Comparison of ENCODE assay signal across 26 cellular contexts in the genomic region with DNA sequence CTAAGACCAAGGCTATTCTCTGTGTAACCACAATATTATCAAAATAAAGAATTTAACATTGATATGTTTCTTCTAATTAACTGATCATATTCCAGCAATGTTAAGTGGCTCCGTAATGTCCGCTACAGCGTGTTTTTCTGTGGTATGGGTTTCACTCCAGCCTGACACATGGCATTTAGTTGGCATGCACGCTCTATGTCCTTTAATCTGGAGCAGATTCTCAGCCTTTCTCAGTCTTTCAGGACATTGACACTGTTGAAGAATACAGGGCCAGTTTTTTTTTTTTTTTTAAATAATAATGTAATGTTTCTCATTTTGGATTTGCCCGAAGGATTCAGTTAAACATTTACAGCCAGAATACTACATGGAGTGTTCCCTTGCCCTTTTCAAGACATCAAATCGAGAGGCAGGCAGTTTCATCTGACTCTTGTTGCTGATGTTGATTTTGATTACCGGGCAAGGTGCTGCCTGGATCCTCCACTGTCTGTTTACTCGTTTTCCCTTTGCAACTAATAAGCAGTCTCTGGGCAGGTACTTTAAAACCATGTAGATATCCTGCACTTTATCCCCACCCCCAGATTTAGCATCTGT.
"Had no signal": no experiment of that assay in that cellular context is flagged by ENCODE, and none has a peak within 500 bp of the region (broad histone marks: within the 10 kb centered on the region; RNA-seq: fewer than 3 reads in every experiment).

No MANE protein-coding gene starts in this region.

- H3K4me1 ChIP-seq: prostate gland, tibial artery, upper lobe of right lung, uterus had no signal

- H2AFZ ChIP-seq: neural progenitor cell, parathyroid adenoma had no signal

- H3K36me3 Mint-ChIP-seq: natural killer cell; stimulated activated effector memory CD8-positive, alpha-beta T cell treated with anti-CD3 and anti-CD28 coated beads, Interleukin-12 subunit alpha, Interleukin-12 subunit beta, amount 100 ng/mL, for 72 hours had no signal

- DNase-seq: naive thymus-derived CD4-positive, alpha-beta T cell; natural killer cell; occipital lobe; ovary; retina; sigmoid colon; small intestine; stimulated activated CD4-positive, alpha-beta T cell treated with anti-CD3 and anti-CD28 coated beads, Interleukin-15, amount 100 ng/mL, for 24 hours; stimulated activated CD4-positive, alpha-beta T cell treated with anti-CD3 and anti-CD28 coated beads, Interleukin-2, amount 100 ng/mL, for 24 hours; stimulated activated CD4-positive, alpha-beta T cell treated with anti-CD3 and anti-CD28 coated beads, Interleukin-2, amount 100 ng/mL, for 48 hours; stimulated activated CD4-positive, alpha-beta T cell treated with anti-CD3 and anti-CD28 coated beads, Interleukin-4, amount 100 ng/mL, for 24 hours; stimulated activated naive B cell treated with anti-CD40 and anti-IgM and Interleukin-4, amounts not matched to agents 10 μg/mL and 1 μg/mL and 100 μg/mL, for 72 hours; stimulated activated naive CD4-positive, alpha-beta T cell treated with Interleukin-2 at 50 U/mL for 16 hours; stomach; tibial artery; transverse colon; upper lobe of right lung; uterus had no signal

- H3K27ac ChIP-seq: neural progenitor cell, ovary, parathyroid adenoma, prostate gland, right atrium auricular region, sigmoid colon, stomach, tibial artery, transverse colon, upper lobe of right lung, uterus had no signal

- H3K27me3 ChIP-seq: neural progenitor cell, ovary, right atrium auricular region, sigmoid colon, stomach, tibial artery, transverse colon, upper lobe of right lung, uterus had no signal

- H3K4me2 ChIP-seq: neural progenitor cell had no signal

- H3K4me1 Mint-ChIP-seq: neural progenitor cell had no signal

- H3K9me3 ChIP-seq: ovary, prostate gland, right atrium auricular region, sigmoid colon, stomach, tibial artery, transverse colon, upper lobe of right lung, uterus had no signal

- H3K4me3 ChIP-seq: neural progenitor cell, ovary, prostate gland, right atrium auricular region, sigmoid colon, stomach, tibial artery, transverse colon, upper lobe of right lung, uterus had no signal

- H3K36me3 ChIP-seq: neural progenitor cell, ovary, prostate gland, right atrium auricular region, transverse colon, uterus had no signal

- ATAC-seq: naive thymus-derived CD4-positive, alpha-beta T cell; natural killer cell; stimulated activated effector memory CD8-positive, alpha-beta T cell treated with anti-CD3 and anti-CD28 coated beads, Interleukin-12 subunit alpha, Interleukin-12 subunit beta, amount 100 ng/mL, for 72 hours; stimulated activated naive B cell treated with anti-CD40 and anti-IgM and Interleukin-4, amounts not matched to agents 10 μg/mL and 1 μg/mL and 100 μg/mL, for 72 hours had no signal

- H3K9me3 Mint-ChIP-seq: naive thymus-derived CD4-positive, alpha-beta T cell; natural killer cell; nephron; neural progenitor cell; stimulated activated effector memory CD8-positive, alpha-beta T cell treated with anti-CD3 and anti-CD28 coated beads, Interleukin-12 subunit alpha, Interleukin-12 subunit beta, amount 100 ng/mL, for 72 hours; type B pancreatic cell had no signal

- H3K27me3 Mint-ChIP-seq: naive thymus-derived CD4-positive, alpha-beta T cell; stimulated activated naive B cell treated with anti-CD40 and anti-IgM and Interleukin-4, amounts not matched to agents 10 μg/mL and 1 μg/mL and 100 μg/mL, for 72 hours; stimulated activated naive CD8-positive, alpha-beta T cell treated with anti-CD3 and anti-CD28 coated beads, Interleukin-15, Interleukin-2, amounts not matched to agents 100 ng/mL and 50 ng/mL, for 24 hours; type B pancreatic cell had no signal

- H3K27ac Mint-ChIP-seq: neural progenitor cell; stimulated activated naive CD8-positive, alpha-beta T cell treated with anti-CD3 and anti-CD28 coated beads, Interleukin-15, Interleukin-2, amounts not matched to agents 100 ng/mL and 50 ng/mL, for 24 hours; type B pancreatic cell had no signal

- H3K4me3 Mint-ChIP-seq: naive thymus-derived CD4-positive, alpha-beta T cell; natural killer cell; nephron; neural progenitor cell; stimulated activated effector memory CD8-positive, alpha-beta T cell treated with anti-CD3 and anti-CD28 coated beads, Interleukin-12 subunit alpha, Interleukin-12 subunit beta, amount 100 ng/mL, for 72 hours; stimulated activated naive B cell treated with anti-CD40 and anti-IgM and Interleukin-4, amounts not matched to agents 10 μg/mL and 1 μg/mL and 100 μg/mL, for 72 hours; stimulated activated naive CD8-positive, alpha-beta T cell treated with anti-CD3 and anti-CD28 coated beads, Interleukin-15, Interleukin-2, amounts not matched to agents 100 ng/mL and 50 ng/mL, for 24 hours; type B pancreatic cell had no signal

- H3K9ac ChIP-seq: neural progenitor cell, parathyroid adenoma had no signal
